In the genomic region with DNA sequence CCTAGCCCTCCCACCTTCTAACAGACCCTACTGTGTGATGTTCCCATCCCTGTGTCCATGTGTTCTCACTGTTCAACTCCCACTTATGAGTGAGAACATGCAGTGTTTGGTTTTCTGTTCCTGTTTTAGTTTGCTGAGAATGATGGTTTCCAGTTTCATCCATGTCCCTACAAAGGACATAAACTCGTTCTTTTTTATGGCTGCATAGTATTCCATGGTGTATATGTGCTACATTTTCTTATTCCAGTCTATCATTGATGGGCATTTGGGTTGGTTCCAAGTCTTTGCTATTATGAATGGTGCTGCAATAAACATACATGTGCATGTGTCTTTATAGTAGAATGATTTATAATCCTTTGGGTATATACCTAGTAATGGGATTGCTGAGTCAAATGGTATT, we compare ENCODE assay signal across 12 cellular contexts. TPM values are rescaled to one million over a fixed set of nuclear protein-coding genes. Genes with fewer than 3 reads are reported as not detected.
"Had no signal": no experiment of that assay in that cellular context is flagged by ENCODE, and none has a peak within 500 bp of the region (broad histone marks: within the 10 kb centered on the region; RNA-seq: fewer than 3 reads in every experiment).

No MANE protein-coding gene starts in this region.

RNA-seq across cellular contexts. Expression of a gene that starts 18.0 kb away (rescaled TPM):
- total RNA-seq: OCI-LY7, PC-3, PC-9, Peyer's patch, Right ventricle myocardium inferior, Right ventricle myocardium superior, RPMI7951, SJCRH30, SJSA1, SK-MEL-5, T-cell had no signal
- polyA plus RNA-seq: SK-N-SH had no signal
